In genomic region chr2:86036790-86037138, GRCh38 we compare ENCODE assay signal across 8 cellular contexts.
DNase-seq lines count a peak whose midpoint lies in the region; ATAC-seq lines count a peak whose summit lies in the region.
"Had no signal": no experiment of that assay in that cellular context is flagged by ENCODE, and none has a peak within 500 bp of the region (broad histone marks: within the 10 kb centered on the region; RNA-seq: fewer than 3 reads in every experiment).

No MANE protein-coding gene starts in this region.

- DNase-seq in Jurkat, Clone E6-1 (ENCODE audit: low read depth, low spot score), result no peak
- no peak for DNase-seq in stimulated activated naive B cell treated with anti-CD40 and anti-IgM and Interleukin-4, amounts not matched to agents 10 μg/mL and 1 μg/mL and 100 μg/mL, for 72 hours
- no peak for DNase-seq in SIG-M5 (lab: John Stamatoyannopoulos, UW)
- DNase-seq in Ammon's horn (ENCODE audit: low spot score), result no peak
- DNase-seq: T1000 had no signal

- peak overlapping the region; percentile 31 for H3K4me3 ChIP-seq in Jurkat, Clone E6-1 (ENCODE audit: low read length)

- no peaks in the 10 kb centered on the region for H3K27me3 Mint-ChIP-seq in activated naive CD8-positive, alpha-beta T cell
- H3K27me3 Mint-ChIP-seq in stimulated activated naive B cell treated with anti-CD40 and anti-IgM and Interleukin-4, amounts not matched to agents 10 μg/mL and 1 μg/mL and 100 μg/mL, for 72 hours, result no peaks in the 10 kb centered on the region

- H3K27ac Mint-ChIP-seq in activated naive CD8-positive, alpha-beta T cell, result peak overlapping the region; percentile 96
- H3K27ac Mint-ChIP-seq in stimulated activated naive B cell treated with anti-CD40 and anti-IgM and Interleukin-4, amounts not matched to agents 10 μg/mL and 1 μg/mL and 100 μg/mL, for 72 hours, result peak overlapping the region; percentile 96

- H3K27me3 ChIP-seq in layer of hippocampus (ENCODE audit: control insufficient read depth, insufficient read depth, low read length), result no peaks in the 10 kb centered on the region

- peak overlapping the region; percentile 88 for H3K27ac ChIP-seq in layer of hippocampus (ENCODE audit: low read depth, low read length)

- no peak for ATAC-seq in stimulated activated naive B cell treated with anti-CD40 and anti-IgM and Interleukin-4, amounts not matched to agents 10 μg/mL and 1 μg/mL and 100 μg/mL, for 72 hours (replicated peaks)
- no peak for ATAC-seq in GM18867 (IDR thresholded peaks at IDR 0.05; ENCODE audit: unreplicated experiment)

- H3K9me3 Mint-ChIP-seq in activated naive CD8-positive, alpha-beta T cell (ENCODE audit: low read depth), result no peaks in the 10 kb centered on the region
- H3K9me3 Mint-ChIP-seq in stimulated activated naive B cell treated with anti-CD40 and anti-IgM and Interleukin-4, amounts not matched to agents 10 μg/mL and 1 μg/mL and 100 μg/mL, for 72 hours, result no peaks in the 10 kb centered on the region

- peak overlapping the region; percentile 84 for H3K4me3 Mint-ChIP-seq in activated naive CD8-positive, alpha-beta T cell
- H3K4me3 Mint-ChIP-seq in stimulated activated naive B cell treated with anti-CD40 and anti-IgM and Interleukin-4, amounts not matched to agents 10 μg/mL and 1 μg/mL and 100 μg/mL, for 72 hours, result peak overlapping the region; percentile 63 to 75

- H3K4me1 Mint-ChIP-seq in activated naive CD8-positive, alpha-beta T cell (ENCODE audit: low read depth), result peaks cover 90% of the 10 kb centered on the region
- peaks cover 56 to 68% of the 10 kb centered on the region in 2 donors for H3K4me1 Mint-ChIP-seq in stimulated activated naive B cell treated with anti-CD40 and anti-IgM and Interleukin-4, amounts not matched to agents 10 μg/mL and 1 μg/mL and 100 μg/mL, for 72 hours

- peaks cover 14% of the 10 kb centered on the region for H3K36me3 Mint-ChIP-seq in activated naive CD8-positive, alpha-beta T cell
- peaks cover 50 to 84% of the 10 kb centered on the region in 2 donors for H3K36me3 Mint-ChIP-seq in stimulated activated naive B cell treated with anti-CD40 and anti-IgM and Interleukin-4, amounts not matched to agents 10 μg/mL and 1 μg/mL and 100 μg/mL, for 72 hours
